8 cellular contexts compared by ENCODE assay signal in the genomic region with DNA sequence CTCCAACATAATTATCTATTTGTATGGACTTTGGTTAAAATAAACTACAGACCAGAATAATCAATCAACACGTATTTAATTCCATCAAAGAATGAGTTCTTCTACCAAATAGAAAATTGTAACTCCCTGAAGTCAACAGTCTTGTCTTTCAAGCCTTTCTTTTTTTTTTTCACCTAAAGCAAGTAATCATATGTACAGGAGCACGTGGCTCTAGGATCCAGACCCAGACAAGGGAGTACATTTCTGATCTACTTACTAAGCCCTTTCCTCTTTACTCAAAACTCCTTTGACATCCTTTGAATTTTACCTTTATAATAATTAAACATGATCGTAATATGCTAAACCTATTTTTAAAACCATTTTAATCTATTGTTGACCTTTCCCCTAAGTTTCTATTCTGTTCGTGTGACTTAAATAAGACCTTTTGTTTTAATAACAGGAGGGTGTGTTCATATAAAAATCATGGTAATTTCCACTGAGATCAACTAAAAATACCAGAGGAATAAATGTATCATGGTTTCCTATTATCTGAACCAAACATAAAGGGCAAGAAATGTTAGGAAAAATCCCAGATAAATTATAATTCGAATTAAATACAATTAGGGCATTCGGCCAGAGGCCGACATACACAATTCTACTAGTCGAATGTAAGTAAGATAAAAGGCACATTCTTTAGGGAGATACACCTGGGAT. TPM values are rescaled to one million over a fixed set of nuclear protein-coding genes. Genes with fewer than 3 reads are reported as not detected.
A peak's percentile ranks its signal among the peaks of the same experiment; 100 is the strongest.
DNase-seq lines count a peak whose midpoint lies in the region; ATAC-seq, FAIRE-seq and TF ChIP-seq lines count a peak whose summit lies in the region.

No MANE protein-coding gene starts in this region.

- TF ChIP-seq RAD21 in A549 (conservative IDR thresholded peaks at IDR 0.05 in 1 of 2, IDR thresholded peaks at IDR 0.05 in 1 of 2) = no peak

- H3K9ac ChIP-seq in astrocyte (ENCODE audit: low read length) = peak overlapping the region; percentile 96

- no peak for FAIRE-seq in A549 (lab: Jason Lieb, UNC)
- no peak for FAIRE-seq in astrocyte (lab: Jason Lieb, UNC)

- peaks cover 38% of the 10 kb centered on the region for H3K4me1 ChIP-seq in A549
- peaks cover 38% of the 10 kb centered on the region for H3K4me1 ChIP-seq in HAP-1
- peaks cover 45% of the 10 kb centered on the region for H3K4me1 ChIP-seq in astrocyte (ENCODE audit: insufficient read depth, low read length)
- no peaks in the 10 kb centered on the region for H3K4me1 ChIP-seq in mucosa of descending colon (ENCODE audit: low read depth)

- H3K27ac Mint-ChIP-seq in astrocyte (ENCODE audit: unreplicated experiment) = peak overlapping the region; percentile 99

- intact Hi-C loops in mucosa of descending colon (cut with DNase I, micrococcal nuclease) = loop anchor here in 1 of 2 donors (10.0 kb wide), 1 partner anchor 159 kb away; no protein-coding TSS in a partner anchor

- TF ChIP-seq POLR2A in A549 (IDR thresholded peaks at IDR 0.05; ENCODE audit: low read length) = no peak

- no peak overlapping the region for H2AFZ ChIP-seq in astrocyte (ENCODE audit: low read depth, low read length)

- H3K36me3 ChIP-seq in HAP-1 (replicated peaks) (peaks cover 20% of the 10 kb centered on the region), astrocyte (ENCODE audit: insufficient read depth, low read length) (no peaks in the 10 kb centered on the region), kidney epithelial cell (ENCODE audit: control insufficient read depth, insufficient read depth, low read length) (no peaks in the 10 kb centered on the region), mucosa of descending colon (ENCODE audit: low read depth) (no peaks in the 10 kb centered on the region)

- DNase-seq in A549 (ENCODE audit: low read depth in 1 of 2, low spot score in 1 of 2) (no peak), HAP-1 (ENCODE audit: low spot score in 2 of 2) (no peak), astrocyte (ENCODE audit: low read depth) (no peak), kidney epithelial cell (ENCODE audit: low read depth) (no peak), mucosa of descending colon (no peak)
- DNase-seq in effector CD8-positive, alpha-beta T cell (lab: John Stamatoyannopoulos, UW) = no peak

- no peak for TF ChIP-seq EP300 in A549 (IDR thresholded peaks at IDR 0.05)

- in situ Hi-C loops in HAP-1 (cut with MboI; ENCODE audit: low sequenced_read_pairs) = no loop called here

- CTCF ChIA-PET in A549 (lab: Yijun Ruan, JAX) = no interaction called here

- H3K27me3 ChIP-seq in HAP-1 (ENCODE audit: low read depth) = no peaks in the 10 kb centered on the region
- no peaks in the 10 kb centered on the region for H3K27me3 ChIP-seq in astrocyte (ENCODE audit: insufficient read depth, low read length)
- no peaks in the 10 kb centered on the region for H3K27me3 ChIP-seq in kidney epithelial cell (ENCODE audit: control insufficient read depth, insufficient read depth, low read length)

- ATAC-seq in A549 (no peak), HG03097 (IDR thresholded peaks at IDR 0.05; ENCODE audit: low FRiP score, unreplicated experiment) (no peak), mucosa of descending colon (no peak), HG03432 (IDR thresholded peaks at IDR 0.05; ENCODE audit: unreplicated experiment) (no peak)

- H3K27ac ChIP-seq in A549 (peak overlapping the region; percentile 99 to 100; a peak in 5 of 6 replicates), astrocyte (ENCODE audit: low read depth, low read length) (peak overlapping the region; percentile 98)

- H3K27me3 Mint-ChIP-seq in astrocyte (ENCODE audit: low read depth, unreplicated experiment) = peaks cover 3% of the 10 kb centered on the region

- H3K9me3 ChIP-seq in A549 (no peaks in the 10 kb centered on the region), HAP-1 (no peaks in the 10 kb centered on the region), astrocyte (ENCODE audit: insufficient read depth, low read depth, low read length) (no peaks in the 10 kb centered on the region), mucosa of descending colon (no peaks in the 10 kb centered on the region)

- peaks cover 50% of the 10 kb centered on the region for H3K4me1 Mint-ChIP-seq in astrocyte (ENCODE audit: low read depth, unreplicated experiment)

- H3K4me3 Mint-ChIP-seq in astrocyte (ENCODE audit: unreplicated experiment) = peak overlapping the region; percentile 96

- no peaks in the 10 kb centered on the region for H3K9me3 Mint-ChIP-seq in astrocyte (ENCODE audit: unreplicated experiment)

- POLR2A ChIA-PET in A549 (lab: Yijun Ruan, JAX) = no interaction called here

- H3K79me2 ChIP-seq in astrocyte (ENCODE audit: insufficient read depth, low read length) = peaks cover 65% of the 10 kb centered on the region

- TF ChIP-seq CTCF in A549 (IDR thresholded peaks at IDR 0.05) (no peak), astrocyte (IDR thresholded peaks at IDR 0.05; ENCODE audit: insufficient read depth, low read depth, low read length) (no peak), kidney epithelial cell (IDR thresholded peaks at IDR 0.05; ENCODE audit: insufficient read depth, low read length, poor library complexity, severe bottlenecking) (no peak), mucosa of descending colon (IDR thresholded peaks at IDR 0.05) (no peak)

- H3K4me2 ChIP-seq in A549 (peak overlapping the region; percentile 78), astrocyte (ENCODE audit: low read length) (peak overlapping the region; percentile 92)

- H4K20me1 ChIP-seq in astrocyte (ENCODE audit: insufficient read depth, low read length) = peaks cover 45% of the 10 kb centered on the region

- H3K4me3 ChIP-seq in A549 (peak overlapping the region; percentile 99), HAP-1 (peak overlapping the region; percentile 74), astrocyte (ENCODE audit: insufficient read depth, low read depth, low read length) (peak overlapping the region; percentile 80), kidney epithelial cell (ENCODE audit: low read depth, low read length) (peak overlapping the region; percentile 68), mucosa of descending colon (no peak overlapping the region)

- H3K36me3 Mint-ChIP-seq in astrocyte (ENCODE audit: low read depth, unreplicated experiment) = peaks cover 5% of the 10 kb centered on the region

- WGBS in A549 (ENCODE audit: missing lambda C conversion rate) = 39% methylated on average over 8 of the region's 8 CpGs

TF ChIP-seq in A549, 52 proteins besides CTCF, POLR2A, EP300 and RAD21:
- TF ChIP-seq NFE2L2 (conservative IDR thresholded peaks at IDR 0.05; ENCODE audit: low read length) (no peak), RNF2 (IDR thresholded peaks at IDR 0.05; ENCODE audit: borderline replicate concordance, low read depth) (no peak), RARB (CRISPR knock-in tag; IDR thresholded peaks at IDR 0.05) (no peak), JUNB (IDR thresholded peaks at IDR 0.05) (no peak), EHF (CRISPR knock-in tag; IDR thresholded peaks at IDR 0.05) (no peak), CBX2 (IDR thresholded peaks at IDR 0.05; ENCODE audit: borderline replicate concordance, low read depth) (no peak), PHF8 (IDR thresholded peaks at IDR 0.05; ENCODE audit: borderline replicate concordance, low read depth) (no peak), HOXA7 (CRISPR knock-in tag; IDR thresholded peaks at IDR 0.05) (no peak), NR3C1 (IDR thresholded peaks at IDR 0.05) (no peak), EHMT2 (IDR thresholded peaks at IDR 0.05; ENCODE audit: low read depth) (no peak), HEYL (CRISPR knock-in tag; IDR thresholded peaks at IDR 0.05) (no peak), CHD2 (IDR thresholded peaks at IDR 0.05; ENCODE audit: low read length, partially characterized antibody) (no peak), SMC3 (IDR thresholded peaks at IDR 0.05) (no peak), CBX8 (IDR thresholded peaks at IDR 0.05) (no peak), KDM5A (IDR thresholded peaks at IDR 0.05) (no peak)
- TF ChIP-seq, protein P1, sequence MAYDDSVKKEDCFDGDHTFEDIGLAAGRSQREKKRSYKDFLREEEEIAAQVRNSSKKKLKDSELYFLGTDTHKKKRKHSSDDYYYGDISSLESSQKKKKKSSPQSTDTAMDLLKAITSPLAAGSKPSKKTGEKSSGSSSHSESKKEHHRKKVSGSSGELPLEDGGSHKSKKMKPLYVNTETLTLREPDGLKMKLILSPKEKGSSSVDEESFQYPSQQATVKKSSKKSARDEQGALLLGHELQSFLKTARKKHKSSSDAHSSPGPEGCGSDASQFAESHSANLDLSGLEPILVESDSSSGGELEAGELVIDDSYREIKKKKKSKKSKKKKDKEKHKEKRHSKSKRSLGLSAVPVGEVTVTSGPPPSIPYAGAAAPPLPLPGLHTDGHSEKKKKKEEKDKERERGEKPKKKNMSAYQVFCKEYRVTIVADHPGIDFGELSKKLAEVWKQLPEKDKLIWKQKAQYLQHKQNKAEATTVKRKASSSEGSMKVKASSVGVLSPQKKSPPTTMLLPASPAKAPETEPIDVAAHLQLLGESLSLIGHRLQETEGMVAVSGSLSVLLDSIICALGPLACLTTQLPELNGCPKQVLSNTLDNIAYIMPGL (CRISPR knock-in tag; IDR thresholded peaks at IDR 0.05; ENCODE audit: borderline replicate concordance) = no peak
- TF ChIP-seq, protein P2, sequence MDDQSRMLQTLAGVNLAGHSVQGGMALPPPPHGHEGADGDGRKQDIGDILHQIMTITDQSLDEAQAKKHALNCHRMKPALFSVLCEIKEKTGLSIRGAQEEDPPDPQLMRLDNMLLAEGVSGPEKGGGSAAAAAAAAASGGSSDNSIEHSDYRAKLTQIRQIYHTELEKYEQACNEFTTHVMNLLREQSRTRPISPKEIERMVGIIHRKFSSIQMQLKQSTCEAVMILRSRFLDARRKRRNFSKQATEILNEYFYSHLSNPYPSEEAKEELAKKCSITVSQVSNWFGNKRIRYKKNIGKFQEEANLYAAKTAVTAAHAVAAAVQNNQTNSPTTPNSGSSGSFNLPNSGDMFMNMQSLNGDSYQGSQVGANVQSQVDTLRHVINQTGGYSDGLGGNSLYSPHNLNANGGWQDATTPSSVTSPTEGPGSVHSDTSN (IDR thresholded peaks at IDR 0.05) = no peak
TF ChIP-seq in A549: peak in this region for 0.

RNA-seq across cellular contexts. Expression of gene SLC7A1, which starts 1.7 kb away (rescaled TPM):
- 24.8 and 26.7 TPM in 2 replicates for polyA plus RNA-seq in A549 (2011; rRNA removed)
- 13.1 and 17.8 TPM in 2 replicates for polyA plus RNA-seq in A549 (2012; cell fraction: cytosol; rRNA removed)
- 36.1 and 36.5 TPM in 2 replicates for polyA plus RNA-seq in A549 (2012; cell fraction: nucleus; rRNA removed)
- polyA plus RNA-seq in A549 (2017; fragmentation: RNase III; extraction: RNeasy Plus Mini Kit Qiagen cat#74134 plus additional on column Dnase treatment) = 19.7 to 22.4 TPM (median 19.9 TPM) in 3 replicates
- polyA minus RNA-seq in A549 (2011; rRNA and poly(A)+ RNA removed) = 33.3 and 51.0 TPM in 2 replicates
- 112 and 115 TPM in 2 replicates for total RNA-seq in astrocyte
- 79.3 and 91.5 TPM in 2 replicates for total RNA-seq in kidney epithelial cell
- 10 to 100 TPM; 23.8 to 36.0 (median 28.0) TPM for total RNA-seq in mucosa of descending colon
